12 cellular contexts compared by ENCODE assay signal in genomic region chr2:203759692-203760365, GRCh38. TPM values are rescaled to one million over a fixed set of nuclear protein-coding genes. Genes with fewer than 3 reads are reported as not detected.
DNase-seq lines count a peak whose midpoint lies in the region; TF ChIP-seq lines count a peak whose summit lies in the region.
"Had no signal": no experiment of that assay in that cellular context is flagged by ENCODE, and none has a peak within 500 bp of the region (broad histone marks: within the 10 kb centered on the region; RNA-seq: fewer than 3 reads in every experiment).

No MANE protein-coding gene starts in this region.

- TF ChIP-seq CTCF in choroid plexus epithelial cell (conservative IDR thresholded peaks at IDR 0.05; ENCODE audit: low read depth, low read length) (no peak), GM20000 (IDR thresholded peaks at IDR 0.05; ENCODE audit: extremely low read depth, missing control alignments) (no peak)

- no peak overlapping the region for H3K4me3 ChIP-seq in choroid plexus epithelial cell (ENCODE audit: low read depth, low read length)

- DNase-seq in AG20443 (ENCODE audit: low spot score) (peak; percentile 46), LoVo (ENCODE audit: low spot score) (peak; percentile 69), choroid plexus epithelial cell (ENCODE audit: low read depth) (peak; percentile 61), myocyte (ENCODE audit: low read depth) (peak; percentile 90), GM20000 (ENCODE audit: low spot score) (no peak), NAMALWA (ENCODE audit: low spot score) (no peak), occipital lobe (lab: John Stamatoyannopoulos, UW) (no peak)
- DNase-seq in activated naive CD4-positive, alpha-beta T cell (lab: John Stamatoyannopoulos, UW): no peak
- DNase-seq: activated CD4-positive, alpha-beta T cell treated with anti-CD3 and anti-CD28 coated beads, Interleukin-2, amount 50 U/mL, for 48 hours; H9; NCI-H187 treated with DMSO at 0.1 percent for 48 hours; SHP77 had no signal

RNA-seq across cellular contexts. Expression of gene CD28, which starts 53.4 kb away (rescaled TPM):
- total RNA-seq in myocyte (0.45 and 0.57 TPM in 2 replicates), occipital lobe (0.78 TPM)
- polyA plus RNA-seq in myocyte (2012): 0.38 TPM
- total RNA-seq: H9 had no signal

Comparison
In these comparisons a context has a peak if more than half of its experiments do, and no peak if none do; other contexts are left out.
1. DNase-seq: peak in AG20443 (single experiment), LoVo (single experiment), choroid plexus epithelial cell (single experiment) and myocyte (single experiment); none in GM20000 (single experiment), NAMALWA (single experiment), occipital lobe (single experiment) and activated naive CD4-positive, alpha-beta T cell (0 of 4).